In genomic region chr15:100801256-100801900, GRCh38 we compare ENCODE assay signal across 1 cellular context.
TF ChIP-seq lines count a peak whose summit lies in the region.

No MANE protein-coding gene starts in this region.

TF ChIP-seq in IMR-90, 13 proteins besides CTCF, POLR2A, EP300 and RAD21 (continued from another document):
- TF ChIP-seq ELK1 (IDR thresholded peaks at IDR 0.05; ENCODE audit: borderline replicate concordance, low read depth, low read length) (no peak), MXI1 (IDR thresholded peaks at IDR 0.05; ENCODE audit: borderline replicate concordance, low read depth, low read length) (no peak), RFX5 (IDR thresholded peaks at IDR 0.05; ENCODE audit: low read depth, low read length) (no peak), BHLHE40 (IDR thresholded peaks at IDR 0.05; ENCODE audit: low read depth, low read length) (no peak), USF2 (IDR thresholded peaks at IDR 0.05; ENCODE audit: low read depth, low read length) (no peak), CEBPB (IDR thresholded peaks at IDR 0.05; ENCODE audit: low read depth, low read length) (no peak), MAFK (IDR thresholded peaks at IDR 0.05; ENCODE audit: low read depth, low read length) (no peak), NFE2L2 (IDR thresholded peaks at IDR 0.05; ENCODE audit: low read depth, low read length) (no peak), MAZ (IDR thresholded peaks at IDR 0.05; ENCODE audit: borderline replicate concordance, low read depth, low read length) (no peak)
